Comparison of ENCODE assay signal across 27 cellular contexts in genomic region chr7:78792624-78793023, GRCh38.
"Had no signal": no experiment of that assay in that cellular context is flagged by ENCODE, and none has a peak within 500 bp of the region (broad histone marks: within the 10 kb centered on the region; RNA-seq: fewer than 3 reads in every experiment).

No MANE protein-coding gene starts in this region.

- H3K36me3 Mint-ChIP-seq: stimulated activated effector memory CD8-positive, alpha-beta T cell treated with anti-CD3 and anti-CD28 coated beads, Interleukin-12 subunit alpha, Interleukin-12 subunit beta, amount 100 ng/mL, for 72 hours; stimulated activated naive B cell treated with anti-CD40 and anti-IgM and Interleukin-4, amounts not matched to agents 10 μg/mL and 1 μg/mL and 100 μg/mL, for 72 hours had no signal

- DNase-seq: occipital lobe; ovary; posterior cingulate gyrus; psoas muscle; right cardiac atrium; right lobe of liver; sigmoid colon; small intestine; stimulated activated CD4-positive, alpha-beta T cell treated with anti-CD3 and anti-CD28 coated beads, Interleukin-15, amount 100 ng/mL, for 24 hours; stimulated activated CD4-positive, alpha-beta T cell treated with anti-CD3 and anti-CD28 coated beads, Interleukin-2, amount 100 ng/mL, for 24 hours; stimulated activated CD4-positive, alpha-beta T cell treated with anti-CD3 and anti-CD28 coated beads, Interleukin-2, amount 100 ng/mL, for 48 hours; stimulated activated CD4-positive, alpha-beta T cell treated with anti-CD3 and anti-CD28 coated beads, Interleukin-4, amount 100 ng/mL, for 24 hours; stimulated activated naive B cell treated with anti-CD40 and anti-IgM and Interleukin-4, amounts not matched to agents 10 μg/mL and 1 μg/mL and 100 μg/mL, for 72 hours; stimulated activated naive CD4-positive, alpha-beta T cell treated with Interleukin-2 at 50 U/mL for 16 hours; stomach; thyroid gland; upper lobe of left lung had no signal

- H3K4me1 ChIP-seq: neural progenitor cell, parathyroid adenoma, psoas muscle, right lobe of liver, stomach, thyroid gland, tibial nerve, upper lobe of left lung, vagina had no signal

- H3K9me3 ChIP-seq: ovary, psoas muscle, thyroid gland, vagina had no signal

- H3K4me3 ChIP-seq: neural progenitor cell, ovary, psoas muscle, right lobe of liver, sigmoid colon, stomach, thoracic aorta, thyroid gland, tibial nerve, upper lobe of left lung, vagina had no signal

- H3K4me3 Mint-ChIP-seq: nephron; neural progenitor cell; stimulated activated effector memory CD8-positive, alpha-beta T cell treated with anti-CD3 and anti-CD28 coated beads, Interleukin-12 subunit alpha, Interleukin-12 subunit beta, amount 100 ng/mL, for 72 hours; stimulated activated naive B cell treated with anti-CD40 and anti-IgM and Interleukin-4, amounts not matched to agents 10 μg/mL and 1 μg/mL and 100 μg/mL, for 72 hours; stimulated activated naive CD8-positive, alpha-beta T cell treated with anti-CD3 and anti-CD28 coated beads, Interleukin-15, Interleukin-2, amounts not matched to agents 100 ng/mL and 50 ng/mL, for 24 hours had no signal

- H3K4me1 Mint-ChIP-seq: nephron; neural progenitor cell; stimulated activated effector memory CD8-positive, alpha-beta T cell treated with anti-CD3 and anti-CD28 coated beads, Interleukin-12 subunit alpha, Interleukin-12 subunit beta, amount 100 ng/mL, for 72 hours; stimulated activated naive B cell treated with anti-CD40 and anti-IgM and Interleukin-4, amounts not matched to agents 10 μg/mL and 1 μg/mL and 100 μg/mL, for 72 hours had no signal

- FAIRE-seq: small intestine, urothelium cell line had no signal

- H3K27ac ChIP-seq: neural progenitor cell, ovary, parathyroid adenoma, psoas muscle, right lobe of liver, sigmoid colon, stomach, thoracic aorta, thyroid gland, tibial nerve, upper lobe of left lung, vagina had no signal

- H3K27me3 ChIP-seq: neural progenitor cell, ovary, right lobe of liver, sigmoid colon, stomach, thyroid gland, tibial nerve, upper lobe of left lung, vagina had no signal

- H3K27ac Mint-ChIP-seq: nephron; neural progenitor cell; progenitor cell of endocrine pancreas; stimulated activated effector memory CD8-positive, alpha-beta T cell treated with anti-CD3 and anti-CD28 coated beads, Interleukin-12 subunit alpha, Interleukin-12 subunit beta, amount 100 ng/mL, for 72 hours; stimulated activated naive B cell treated with anti-CD40 and anti-IgM and Interleukin-4, amounts not matched to agents 10 μg/mL and 1 μg/mL and 100 μg/mL, for 72 hours; stimulated activated naive CD8-positive, alpha-beta T cell treated with anti-CD3 and anti-CD28 coated beads, Interleukin-15, Interleukin-2, amounts not matched to agents 100 ng/mL and 50 ng/mL, for 24 hours had no signal

- H3K4me2 ChIP-seq: neural progenitor cell had no signal

- H3K79me2 ChIP-seq: parathyroid adenoma had no signal

- H2AFZ ChIP-seq: neural progenitor cell, parathyroid adenoma had no signal

- H3K9ac ChIP-seq: neural progenitor cell, parathyroid adenoma had no signal

- H3K27me3 Mint-ChIP-seq: progenitor cell of endocrine pancreas; stimulated activated naive B cell treated with anti-CD40 and anti-IgM and Interleukin-4, amounts not matched to agents 10 μg/mL and 1 μg/mL and 100 μg/mL, for 72 hours; stimulated activated naive CD8-positive, alpha-beta T cell treated with anti-CD3 and anti-CD28 coated beads, Interleukin-15, Interleukin-2, amounts not matched to agents 100 ng/mL and 50 ng/mL, for 24 hours had no signal

- H3K36me3 ChIP-seq: neural progenitor cell, ovary, right lobe of liver, sigmoid colon, stomach, thoracic aorta, thyroid gland, tibial nerve, upper lobe of left lung, vagina had no signal

- H3K9me3 Mint-ChIP-seq: stimulated activated naive B cell treated with anti-CD40 and anti-IgM and Interleukin-4, amounts not matched to agents 10 μg/mL and 1 μg/mL and 100 μg/mL, for 72 hours had no signal

- ATAC-seq: psoas muscle; right cardiac atrium; right lobe of liver; stimulated activated effector memory CD8-positive, alpha-beta T cell treated with anti-CD3 and anti-CD28 coated beads, Interleukin-12 subunit alpha, Interleukin-12 subunit beta, amount 100 ng/mL, for 72 hours; stimulated activated naive B cell treated with anti-CD40 and anti-IgM and Interleukin-4, amounts not matched to agents 10 μg/mL and 1 μg/mL and 100 μg/mL, for 72 hours had no signal
